In genomic region chr7:23530901-23531793, GRCh38 we compare ENCODE assay signal across 8 cellular contexts. TPM values are rescaled to one million over a fixed set of nuclear protein-coding genes. Genes with fewer than 3 reads are reported as not detected.
DNase-seq lines count a peak whose midpoint lies in the region; ATAC-seq and TF ChIP-seq lines count a peak whose summit lies in the region.

No MANE protein-coding gene starts in this region.

- peak overlapping the region; percentile 94 for H3K27ac ChIP-seq in OCI-LY7 (ENCODE audit: low read depth, low read length, poor library complexity, severe bottlenecking)

- H3K9me2 ChIP-seq in OCI-LY7 (ENCODE audit: insufficient read depth, low read length) = no peaks in the 10 kb centered on the region

- no peaks in the 10 kb centered on the region for H3K36me3 Mint-ChIP-seq in natural killer cell

- no peaks in the 10 kb centered on the region for H3K27me3 Mint-ChIP-seq in natural killer cell (ENCODE audit: low read depth in 2 of 2)
- H3K27me3 Mint-ChIP-seq in stimulated activated naive CD8-positive, alpha-beta T cell treated with anti-CD3 and anti-CD28 coated beads, Interleukin-15, amount 100 ng/mL, for 72 hours = no peaks in the 10 kb centered on the region

- H3K4me3 Mint-ChIP-seq in natural killer cell = peak overlapping the region; percentile 100
- peak overlapping the region; percentile 93 to 100 for H3K4me3 Mint-ChIP-seq in stimulated activated naive CD8-positive, alpha-beta T cell treated with anti-CD3 and anti-CD28 coated beads, Interleukin-15, amount 100 ng/mL, for 72 hours

- H3K4me1 Mint-ChIP-seq in natural killer cell = peaks cover 54 to 60% of the 10 kb centered on the region in 2 donors
- peaks cover 52% of the 10 kb centered on the region for H3K4me1 Mint-ChIP-seq in stimulated activated naive CD8-positive, alpha-beta T cell treated with anti-CD3 and anti-CD28 coated beads, Interleukin-15, amount 100 ng/mL, for 72 hours

- TF ChIP-seq CTCF in OCI-LY7 (conservative IDR thresholded peaks at IDR 0.05; ENCODE audit: low read length) (no peak), natural killer cell (IDR thresholded peaks at IDR 0.05) (no peak)

- DNase-seq in CD1c-positive myeloid dendritic cell (ENCODE audit: extremely low spot score) = peak; percentile 72
- peak; percentile 70 for DNase-seq in OCI-LY7 (ENCODE audit: low spot score)
- peak; percentile 34 for DNase-seq in activated T-helper 9 cell treated with anti-CD3 and anti-CD28 coated beads, Interleukin-2, amount 50 U/mL, for 16 hours (ENCODE audit: low read depth)
- DNase-seq in fibroblast of peridontal ligament (ENCODE audit: extremely low read depth) = peak; percentile 75
- DNase-seq in natural killer cell = peak; percentile 62
- DNase-seq in stimulated activated naive CD8-positive, alpha-beta T cell treated with anti-CD3 and anti-CD28 coated beads, Interleukin-15, amount 100 ng/mL, for 72 hours = peak; percentile 61 to 77

- CTCF ChIA-PET in OCI-LY7 (lab: Charles Lee; ENCODE audit: unreplicated experiment) = interaction anchor here (0.7 to 1.0 kb wide), 3 partner anchors 70 to 173 kb away, joined by 3 to 5 read pairs (median 3); no protein-coding TSS in a partner anchor

- intact Hi-C loops in OCI-LY7 (cut with micrococcal nuclease; ENCODE audit: unreplicated experiment) = loop anchor here (5.0 to 10.0 kb wide), 2 partner anchors 164 to 346 kb away; partner anchors contain the start of gene NUP42
- intact Hi-C loops in natural killer cell (cut with micrococcal nuclease) = loop anchor here (10.0 kb wide), 1 partner anchor 516 kb away; the partner anchor contains the start of gene HYCC1

- H3K4me2 ChIP-seq in OCI-LY7 (ENCODE audit: low read length) = peak overlapping the region; percentile 92

- POLR2A ChIA-PET in OCI-LY7 (lab: Charles Lee) = interaction anchor here (0.7 to 1.3 kb wide), 5 partner anchors 9 to 86 kb away, joined by 3 to 10 read pairs (median 4); no protein-coding TSS in a partner anchor

- peaks cover 53% of the 10 kb centered on the region for H3K4me1 ChIP-seq in OCI-LY7 (ENCODE audit: insufficient read depth, low read length, poor library complexity, severe bottlenecking)

- H3K27ac Mint-ChIP-seq in natural killer cell = peak overlapping the region; percentile 99 to 100
- H3K27ac Mint-ChIP-seq in stimulated activated naive CD8-positive, alpha-beta T cell treated with anti-CD3 and anti-CD28 coated beads, Interleukin-15, amount 100 ng/mL, for 72 hours = peak overlapping the region; percentile 100

- H3K79me2 ChIP-seq in OCI-LY7 (ENCODE audit: insufficient read depth, low read depth, low read length) = peaks cover 56% of the 10 kb centered on the region

- BruUV-seq in OCI-LY7 (replicated peaks; lab: Mats Ljungman, UMichigan) = no TSS peak

- H3K9me3 ChIP-seq in OCI-LY7 (ENCODE audit: low read length) = no peaks in the 10 kb centered on the region

- peaks cover 48% of the 10 kb centered on the region for H3K36me3 ChIP-seq in OCI-LY7 (ENCODE audit: insufficient read depth, low read length)

- ATAC-seq in GM19328 (IDR thresholded peaks at IDR 0.05; ENCODE audit: unreplicated experiment) = peak; percentile 17
- peak; percentile 27 for ATAC-seq in HG03442 (IDR thresholded peaks at IDR 0.05; ENCODE audit: unreplicated experiment)
- peak; percentile 48 to 56 (median 49) for ATAC-seq in natural killer cell
- peak; percentile 65 for ATAC-seq in stimulated activated naive CD8-positive, alpha-beta T cell treated with anti-CD3 and anti-CD28 coated beads, Interleukin-15, amount 100 ng/mL, for 72 hours

- H3K4me3 ChIP-seq in OCI-LY7 (ENCODE audit: low read depth, low read length, poor library complexity, severe bottlenecking) = peak overlapping the region; percentile 98

- H2AFZ ChIP-seq in OCI-LY7 (ENCODE audit: low read length) = peak overlapping the region; percentile 95; the same call in 1 of the 2 replicates

- no peaks in the 10 kb centered on the region for H3K9me3 Mint-ChIP-seq in natural killer cell
- no peaks in the 10 kb centered on the region for H3K9me3 Mint-ChIP-seq in stimulated activated naive CD8-positive, alpha-beta T cell treated with anti-CD3 and anti-CD28 coated beads, Interleukin-15, amount 100 ng/mL, for 72 hours

- H4K20me1 ChIP-seq in OCI-LY7 (ENCODE audit: insufficient read depth, low read length) = peaks cover 46% of the 10 kb centered on the region

RNA-seq across cellular contexts. Expression of gene TRA2A, which starts 0.6 kb away (rescaled TPM):
- 41.4 and 44.9 TPM in 2 replicates for total RNA-seq in OCI-LY7 (2014; rRNA removed; shearing (Covaris generic))
- 129 TPM in 2 replicates for total RNA-seq in OCI-LY7 (2022)
- 100 to 1,000 TPM; 269 to 385 (median 324) TPM for total RNA-seq in natural killer cell

Comparison
In these comparisons a context has a peak if more than half of its experiments do, and no peak if none do; other contexts are left out.
1. Peak in every context shown above with its lines: DNase-seq, ATAC-seq, H3K4me3 ChIP-seq and H3K27ac ChIP-seq.